Comparison of ENCODE assay signal across 16 cellular contexts in the genomic region with DNA sequence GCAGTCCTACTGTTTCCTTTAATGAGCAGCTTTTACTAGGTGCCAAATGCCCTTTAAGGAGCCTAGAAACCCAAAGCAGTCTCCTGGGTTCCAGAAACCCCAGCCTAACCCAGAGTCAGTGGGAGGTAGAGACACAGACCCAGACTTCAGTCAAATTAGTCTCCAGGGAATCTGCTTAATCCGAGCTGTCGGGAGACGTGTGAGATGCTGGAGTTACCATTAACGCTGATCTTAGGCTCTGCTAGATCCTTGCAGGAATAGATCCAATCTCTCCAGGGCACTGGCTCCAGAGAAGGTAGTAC.
DNase-seq lines count a peak whose midpoint lies in the region; ATAC-seq, FAIRE-seq and TF ChIP-seq lines count a peak whose summit lies in the region.
"Had no signal": no experiment of that assay in that cellular context is flagged by ENCODE, and none has a peak within 500 bp of the region (broad histone marks: within the 10 kb centered on the region; RNA-seq: fewer than 3 reads in every experiment).

No MANE protein-coding gene starts in this region.

- H4K5ac ChIP-seq in H1 (ENCODE audit: insufficient read length, low read depth, low read length), result no peak overlapping the region

- H3K9me3 ChIP-seq in GM23248 (ENCODE audit: low read depth) (no peaks in the 10 kb centered on the region), HUES64 (ENCODE audit: insufficient read depth, low read depth, low read length) (peaks cover 3% of the 10 kb centered on the region; the same call in 1 of the 2 replicates), H1 (ENCODE audit: insufficient read depth in 2 of 2, low read depth in 1 of 2, low read length in 1 of 2) (peaks cover 0 to 1% of the 10 kb centered on the region in 2 experiments; a peak in 1 of 4 replicates), neuron (ENCODE audit: low read length) (no peaks in the 10 kb centered on the region)
- H3K9me3 ChIP-seq: BE2C had no signal

- H2AFZ ChIP-seq in GM23248, result peak overlapping the region; percentile 71
- peak overlapping the region; percentile 60; the same call in 1 of the 2 replicates for H2AFZ ChIP-seq in H1 (ENCODE audit: low read length)
- H2AFZ ChIP-seq in neuron (ENCODE audit: low read depth, low read length), result peak overlapping the region; percentile 66

- in situ Hi-C loops in GM23248 (cut with MboI), result no loop called here

- H2BK20ac ChIP-seq in H1 (ENCODE audit: low read length), result peak overlapping the region; percentile 2; the same call in 1 of the 2 replicates

- no peaks in the 10 kb centered on the region for H3K27me3 ChIP-seq in GM23248 (replicated peaks; ENCODE audit: insufficient read depth)
- H3K27me3 ChIP-seq in HUES64 (ENCODE audit: insufficient read depth, low read length), result no peaks in the 10 kb centered on the region
- no peaks in the 10 kb centered on the region for H3K27me3 ChIP-seq in H1 (replicated peaks in 1 of 4; ENCODE audit: control insufficient read depth in 3 of 4, extremely low read depth in 1 of 4, insufficient read depth in 3 of 4, low read length in 3 of 4)
- H3K27me3 ChIP-seq in neuron (ENCODE audit: insufficient read depth, low read length), result no peaks in the 10 kb centered on the region
- H3K27me3 ChIP-seq: BE2C had no signal

- no peak overlapping the region for H2BK15ac ChIP-seq in H1 (ENCODE audit: low read length)

- no peak overlapping the region for H3K23ac ChIP-seq in H1 (ENCODE audit: insufficient read length)

- H3K56ac ChIP-seq in H1 (replicated peaks; ENCODE audit: insufficient read length, low read depth, low read length), result no peak overlapping the region

- H2BK12ac ChIP-seq in H1 (ENCODE audit: low read depth, low read length), result peak overlapping the region; percentile 1; the same call in 1 of the 2 replicates

- CTCF ChIA-PET in H1 (lab: Charles Lee; ENCODE audit: partially characterized antibody), result interaction anchor here (1.0 kb wide), 1 partner anchor 37 kb away, joined by 3 read pairs; no protein-coding TSS in a partner anchor

- H3K27ac ChIP-seq in GM23248, result no peak overlapping the region
- H3K27ac ChIP-seq in HUES64 (ENCODE audit: low read depth, low read length), result peak overlapping the region; percentile 69
- no peak overlapping the region for H3K27ac ChIP-seq in H1 (ENCODE audit: low read depth, low read length)
- H3K27ac ChIP-seq: RWPE1 had no signal

- DNase-seq in GM23248, result no peak
- DNase-seq in H1 (ENCODE audit: low read depth in 1 of 2, low spot score in 2 of 2), result no peak
- DNase-seq in hypothalamus (lab: John Stamatoyannopoulos, UW), result no peak
- DNase-seq in NCI-H510A (lab: John Stamatoyannopoulos, UW), result no peak
- DNase-seq: BE2C; CD4-positive, alpha-beta memory T cell; DND-41; GF-D8; Kasumi-1; NCI-H187 treated with DMSO at 0.1 percent for 48 hours; NCI-H524 had no signal

- TF ChIP-seq EP300 in H1 (IDR thresholded peaks at IDR 0.05; ENCODE audit: borderline replicate concordance in 1 of 2, low read depth in 2 of 2, low read length in 2 of 2), result no peak

- no peaks in the 10 kb centered on the region; the same call in 1 of the 2 replicates for H3K9me2 ChIP-seq in GM23248 (ENCODE audit: insufficient read depth)

- no peak overlapping the region for H3K4me2 ChIP-seq in GM23248 (ENCODE audit: unreplicated experiment)
- H3K4me2 ChIP-seq in H1 (ENCODE audit: insufficient read depth in 1 of 2, low read depth in 2 of 2, low read length in 2 of 2), result 0 out of 4 replicates have a peak overlapping the region, but pooled peaks of 1 of the 2 experiments have one; percentile 13

- ATAC-seq in GM21447 (IDR thresholded peaks at IDR 0.05; ENCODE audit: unreplicated experiment), result no peak

- 64 to 66% methylated on average over 4 of the region's 4 CpGs for WGBS in GM23248 (ENCODE audit: low coverage in 1 of 2, low lambda C conversion rate in 2 of 2, missing lambda C conversion rate in 2 of 2), 2 experiments
- WGBS in HUES64, result 50% methylated on average over 4 of the region's 4 CpGs
- WGBS in H1 (ENCODE audit: extremely low coverage in 1 of 2, insufficient coverage in 1 of 2, insufficient read length in 1 of 2, insufficient replicate concordance in 2 of 2, low coverage in 1 of 2, low lambda C conversion rate in 2 of 2, missing lambda C conversion rate in 1 of 2), 2 experiments, result 78% methylated on average over 4 of the region's 4 CpGs; no CpG with 5 or more reads in 1 of the 2 experiments

- H3K36me3 ChIP-seq in GM23248 (ENCODE audit: low read depth), result no peaks in the 10 kb centered on the region
- no peaks in the 10 kb centered on the region for H3K36me3 ChIP-seq in HUES64 (ENCODE audit: insufficient read depth, low read length)
- H3K36me3 ChIP-seq in H1 (ENCODE audit: control insufficient read depth in 2 of 4, insufficient read depth in 4 of 4, low read length in 3 of 4), result no peaks in the 10 kb centered on the region
- no peaks in the 10 kb centered on the region for H3K36me3 ChIP-seq in neuron (ENCODE audit: insufficient read depth, low read length)
- H3K36me3 ChIP-seq: BE2C had no signal

- H3K4me3 ChIP-seq in GM23248 (no peak overlapping the region), HUES64 (ENCODE audit: low read length) (no peak overlapping the region), H1 (ENCODE audit: extremely low read depth in 1 of 4, insufficient read depth in 2 of 4, low read depth in 3 of 4, low read length in 4 of 4) (no peak overlapping the region), neuron (ENCODE audit: low read length) (no peak overlapping the region)

- no peak for FAIRE-seq in H1 (lab: Jason Lieb, UNC)
- FAIRE-seq: H54 had no signal

- peak overlapping the region; percentile 57; the same call in 1 of the 2 replicates for H2BK5ac ChIP-seq in H1 (ENCODE audit: low read depth, low read length)

- no peak overlapping the region for H2AK5ac ChIP-seq in H1 (ENCODE audit: low read depth, low read length)

- H4K20me1 ChIP-seq in GM23248 (ENCODE audit: insufficient read depth), result no peaks in the 10 kb centered on the region
- no peaks in the 10 kb centered on the region for H4K20me1 ChIP-seq in H1 (replicated peaks in 1 of 2; ENCODE audit: control insufficient read depth in 1 of 2, insufficient read depth in 2 of 2, low read length in 2 of 2)

- no peak overlapping the region for H3K18ac ChIP-seq in H1 (ENCODE audit: extremely low read depth, low read length)

- POLR2A ChIA-PET in H1 (lab: Charles Lee; ENCODE audit: partially characterized antibody), result interaction anchor here (1.2 kb wide), 1 partner anchor 30 kb away, joined by 4 read pairs; no protein-coding TSS in a partner anchor

- TF ChIP-seq POLR2A in H1 (IDR thresholded peaks at IDR 0.05; ENCODE audit: control extremely low read depth in 1 of 2, low read depth in 2 of 2, low read length in 2 of 2), result no peak

- peaks cover 8% of the 10 kb centered on the region for H3F3A ChIP-seq in GM23248 (ENCODE audit: insufficient read depth)

- no peak overlapping the region for H4K8ac ChIP-seq in H1 (ENCODE audit: extremely low read depth, insufficient read depth, low read length)

- peak overlapping the region; percentile 24 for H3K4ac ChIP-seq in H1 (replicated peaks; ENCODE audit: insufficient read length, low read depth, low read length)

- H4K91ac ChIP-seq in H1 (replicated peaks; ENCODE audit: insufficient read length, low read length), result peak overlapping the region; percentile 19

- H3K79me1 ChIP-seq in H1 (ENCODE audit: low read depth, low read length), result no peaks in the 10 kb centered on the region

- peak overlapping the region; percentile 32; the same call in 1 of the 2 replicates for H3K9ac ChIP-seq in GM23248
- no peak overlapping the region for H3K9ac ChIP-seq in HUES64 (ENCODE audit: low read depth, low read length)
- no peak overlapping the region for H3K9ac ChIP-seq in H1 (replicated peaks in 1 of 4; ENCODE audit: extremely low read depth in 1 of 4, low read depth in 3 of 4, low read length in 3 of 4)

- H3K4me1 ChIP-seq in GM23248 (ENCODE audit: insufficient read depth) (peaks cover 11% of the 10 kb centered on the region), HUES64 (ENCODE audit: insufficient read depth, low read length) (peaks cover 22% of the 10 kb centered on the region), H1 (replicated peaks in 1 of 4; ENCODE audit: control insufficient read depth in 3 of 4, insufficient read depth in 4 of 4, low read length in 3 of 4) (peaks cover 0 to 11% (median 6%) of the 10 kb centered on the region in 4 experiments; a peak in 3 of 7 replicates), neuron (ENCODE audit: insufficient read depth, low read length) (peaks cover 7% of the 10 kb centered on the region)
- H3K4me1 ChIP-seq: BE2C had no signal

- TF ChIP-seq RAD21 in H1 (IDR thresholded peaks at IDR 0.05 in 1 of 2, conservative IDR thresholded peaks at IDR 0.05 in 1 of 2; ENCODE audit: low read depth in 2 of 2, low read length in 2 of 2), result no peak

- no peaks in the 10 kb centered on the region for H3K79me2 ChIP-seq in GM23248 (ENCODE audit: insufficient read depth)
- no peaks in the 10 kb centered on the region for H3K79me2 ChIP-seq in H1 (ENCODE audit: control insufficient read depth in 1 of 2, insufficient read depth in 2 of 2, low read length in 2 of 2)

- H3K14ac ChIP-seq in H1 (ENCODE audit: insufficient read length), result no peak overlapping the region

- H3K23me2 ChIP-seq in H1 (ENCODE audit: low read depth, low read length), result no peaks in the 10 kb centered on the region

- TF ChIP-seq CTCF in H1 (IDR thresholded peaks at IDR 0.05; ENCODE audit: control extremely low read depth in 1 of 3, insufficient read depth in 1 of 3, low read depth in 1 of 3, low read length in 3 of 3), result no peak

- peak overlapping the region; percentile 58 for H2BK120ac ChIP-seq in H1 (replicated peaks; ENCODE audit: low read depth, low read length)

TF ChIP-seq in H1, 55 proteins besides CTCF, POLR2A, EP300 and RAD21 (continues in another document):
- TF ChIP-seq CBX5 (IDR thresholded peaks at IDR 0.05; ENCODE audit: low read depth, low read length) (no peak), SIRT6 (IDR thresholded peaks at IDR 0.05; ENCODE audit: low read length) (no peak), CEBPB (IDR thresholded peaks at IDR 0.05; ENCODE audit: low read depth, low read length) (no peak), SUZ12 (IDR thresholded peaks at IDR 0.05; ENCODE audit: low read length) (no peak), MAFK (IDR thresholded peaks at IDR 0.05; ENCODE audit: low read depth, low read length) (no peak), RXRA (IDR thresholded peaks at IDR 0.05; ENCODE audit: insufficient read depth, low read depth, low read length) (no peak), RNF2 (IDR thresholded peaks at IDR 0.05; ENCODE audit: borderline replicate concordance, low read depth, low read length, missing control alignments, poor library complexity, severe bottlenecking) (no peak), JUND (IDR thresholded peaks at IDR 0.05; ENCODE audit: low read length) (no peak), CBX8 (IDR thresholded peaks at IDR 0.05; ENCODE audit: borderline replicate concordance, low read depth, low read length) (no peak), SP2 (IDR thresholded peaks at IDR 0.05; ENCODE audit: low read length) (no peak), CHD2 (IDR thresholded peaks at IDR 0.05; ENCODE audit: low read length) (no peak)
